ENCODE assay signal across 19 cellular contexts in genomic region chr2:126736133-126736874, GRCh38.
DNase-seq lines count a peak whose midpoint lies in the region; ATAC-seq and TF ChIP-seq lines count a peak whose summit lies in the region.
"Had no signal": no experiment of that assay in that cellular context is flagged by ENCODE, and none has a peak within 500 bp of the region (broad histone marks: within the 10 kb centered on the region; RNA-seq: fewer than 3 reads in every experiment).

No MANE protein-coding gene starts in this region.

- no peak overlapping the region for H3K4me3 ChIP-seq in AG09309 (ENCODE audit: control insufficient read depth, low read depth, low read length)
- no peak overlapping the region for H3K4me3 ChIP-seq in HL-60 (replicated peaks; ENCODE audit: insufficient read depth, low read length)
- H3K4me3 ChIP-seq in adrenal gland, result no peak overlapping the region
- H3K4me3 ChIP-seq: body of pancreas, left ventricle myocardium inferior, prostate gland had no signal

- intact Hi-C loops in adrenal gland (cut with DNase I), result no loop called here

- no peaks in the 10 kb centered on the region for H3K27me3 ChIP-seq in HL-60 (ENCODE audit: insufficient read depth, poor library complexity, severe bottlenecking)
- no peaks in the 10 kb centered on the region for H3K27me3 ChIP-seq in adrenal gland
- H3K27me3 ChIP-seq: body of pancreas had no signal

- no peaks in the 10 kb centered on the region; the same call in 1 of the 2 replicates for H3K27me3 Mint-ChIP-seq in WTC11 (ENCODE audit: low read depth)
- H3K27me3 Mint-ChIP-seq in activated CD4-positive, alpha-beta memory T cell treated with anti-CD3 and anti-CD28 coated beads, Interleukin-2, amount 10 ng/mL, durations not matched to agents 7 days and 5 days, result no peaks in the 10 kb centered on the region

- CTCF ChIA-PET in WTC11 (lab: Charles Lee), result no interaction called here
- CTCF ChIA-PET in activated CD4-positive, alpha-beta memory T cell treated with anti-CD3 and anti-CD28 coated beads, Interleukin-2, amount 10 ng/mL, durations not matched to agents 7 days and 5 days (lab: Charles Lee), result interaction anchor here (0.7 kb wide), 1 partner anchor 291 kb away, joined by 3 read pairs; no protein-coding TSS in a partner anchor

- no peaks in the 10 kb centered on the region for H3K4me1 ChIP-seq in adrenal gland (replicated peaks in 1 of 2)
- H3K4me1 ChIP-seq: body of pancreas, left ventricle myocardium inferior, prostate gland had no signal

- no peak overlapping the region for H3K27ac Mint-ChIP-seq in WTC11
- no peak overlapping the region for H3K27ac Mint-ChIP-seq in activated CD4-positive, alpha-beta memory T cell treated with anti-CD3 and anti-CD28 coated beads, Interleukin-2, amount 10 ng/mL, durations not matched to agents 7 days and 5 days

- peaks cover 9% of the 10 kb centered on the region for H3K9me3 Mint-ChIP-seq in WTC11
- H3K9me3 Mint-ChIP-seq in activated CD4-positive, alpha-beta memory T cell treated with anti-CD3 and anti-CD28 coated beads, Interleukin-2, amount 10 ng/mL, durations not matched to agents 7 days and 5 days, result no peaks in the 10 kb centered on the region
- H3K9me3 Mint-ChIP-seq: naive B cell had no signal

- no peaks in the 10 kb centered on the region for H3K4me1 Mint-ChIP-seq in WTC11
- H3K4me1 Mint-ChIP-seq in activated CD4-positive, alpha-beta memory T cell treated with anti-CD3 and anti-CD28 coated beads, Interleukin-2, amount 10 ng/mL, durations not matched to agents 7 days and 5 days, result peaks cover 3% of the 10 kb centered on the region

- WGBS in adrenal gland, 4 donors, result 60 to 75% (median 62%) methylated on average over 8 of the region's 8 CpGs

- no peak for TF ChIP-seq POLR2A in adrenal gland (IDR thresholded peaks at IDR 0.05)

- peak; percentile 1 for DNase-seq in AG09309 (ENCODE audit: low read depth)
- peak; percentile 71 to 84 for DNase-seq in HL-60 (ENCODE audit: low read depth in 1 of 2, low spot score in 1 of 2)
- no peak for DNase-seq in WTC11 (ENCODE audit: low spot score)
- DNase-seq in islet precursor cell, result peak; percentile 30
- no peak for DNase-seq in AG08396 (ENCODE audit: low spot score)
- no peak for DNase-seq in activated CD4-positive, alpha-beta memory T cell treated with anti-CD3 and anti-CD28 coated beads, Interleukin-2, amount 10 ng/mL, durations not matched to agents 7 days and 5 days
- DNase-seq in adrenal gland, result no peak
- DNase-seq in substantia nigra (lab: John Stamatoyannopoulos, UW), result no peak
- DNase-seq: activated CD8-positive, alpha-beta memory T cell treated with anti-CD3 and anti-CD28 coated beads, Interleukin-2, amount 50 U/mL, for 48 hours; activated naive CD4-positive, alpha-beta T cell treated with Interleukin-2 at 50 U/mL for 16 hours; body of pancreas; dermis blood vessel endothelial cell; left ventricle myocardium inferior; naive B cell; NCI-H1092; NK-92 treated with Interleukin-12 subunit alpha and Interleukin-12 subunit beta, amount 100 ng/mL, for 24 hours had no signal

- H3K36me3 Mint-ChIP-seq in WTC11, result 0 out of 2 replicates have a peak, but pooled peaks cover 2% of the 10 kb centered on the region
- H3K36me3 Mint-ChIP-seq in activated CD4-positive, alpha-beta memory T cell treated with anti-CD3 and anti-CD28 coated beads, Interleukin-2, amount 10 ng/mL, durations not matched to agents 7 days and 5 days (ENCODE audit: low read depth), result no peaks in the 10 kb centered on the region
- H3K36me3 Mint-ChIP-seq: naive B cell had no signal

- no peak for ATAC-seq in WTC11
- ATAC-seq: activated CD4-positive, CD25-positive, alpha-beta regulatory T cell treated with anti-CD3 and anti-CD28 coated beads, Interleukin-2, amount 50 U/mL, for 24 hours; body of pancreas; Right ventricle myocardium inferior had no signal

- no peaks in the 10 kb centered on the region for H3K9me3 ChIP-seq in adrenal gland (replicated peaks in 1 of 3)
- H3K9me3 ChIP-seq: body of pancreas, left ventricle myocardium inferior, prostate gland had no signal

- H3K27ac ChIP-seq in HL-60 (replicated peaks) (peak overlapping the region; percentile 58), adrenal gland (no peak overlapping the region), substantia nigra (ENCODE audit: low read depth, low read length, poor library complexity, severe bottlenecking) (no peak overlapping the region)
- H3K27ac ChIP-seq: body of pancreas, left ventricle myocardium inferior, prostate gland had no signal

- TF ChIP-seq CTCF in AG09309 (IDR thresholded peaks at IDR 0.05; ENCODE audit: control insufficient read depth, insufficient read depth, low read depth, low read length, missing control alignments) (no peak), HL-60 (IDR thresholded peaks at IDR 0.05; ENCODE audit: insufficient read depth, low read length) (no peak), WTC11 (IDR thresholded peaks at IDR 0.05) (no peak), adrenal gland (IDR thresholded peaks at IDR 0.05) (no peak)

- POLR2A ChIA-PET in WTC11 (lab: Charles Lee), result no interaction called here
- POLR2A ChIA-PET in activated CD4-positive, alpha-beta memory T cell treated with anti-CD3 and anti-CD28 coated beads, Interleukin-2, amount 10 ng/mL, durations not matched to agents 7 days and 5 days (lab: Charles Lee), result no interaction called here

- no peak overlapping the region for H3K4me3 Mint-ChIP-seq in WTC11
- H3K4me3 Mint-ChIP-seq in activated CD4-positive, alpha-beta memory T cell treated with anti-CD3 and anti-CD28 coated beads, Interleukin-2, amount 10 ng/mL, durations not matched to agents 7 days and 5 days, result no peak overlapping the region
- H3K4me3 Mint-ChIP-seq: naive B cell had no signal

- H3K36me3 ChIP-seq in adrenal gland (replicated peaks in 1 of 2), result no peaks in the 10 kb centered on the region
- H3K36me3 ChIP-seq: left ventricle myocardium inferior, prostate gland had no signal

TF ChIP-seq in WTC11, 78 proteins besides CTCF, POLR2A, EP300 and RAD21:
- TF ChIP-seq NR1H2 (CRISPR knock-in tag; IDR thresholded peaks at IDR 0.05) (no peak), NFYB (CRISPR knock-in tag; conservative IDR thresholded peaks at IDR 0.05; ENCODE audit: low read depth) (no peak), GABPB1 (CRISPR knock-in tag; IDR thresholded peaks at IDR 0.05) (peak; percentile 58), ZBTB43 (CRISPR knock-in tag; IDR thresholded peaks at IDR 0.05) (no peak), TEAD4 (CRISPR knock-in tag; IDR thresholded peaks at IDR 0.05) (no peak)
- TF ChIP-seq, protein P1, sequence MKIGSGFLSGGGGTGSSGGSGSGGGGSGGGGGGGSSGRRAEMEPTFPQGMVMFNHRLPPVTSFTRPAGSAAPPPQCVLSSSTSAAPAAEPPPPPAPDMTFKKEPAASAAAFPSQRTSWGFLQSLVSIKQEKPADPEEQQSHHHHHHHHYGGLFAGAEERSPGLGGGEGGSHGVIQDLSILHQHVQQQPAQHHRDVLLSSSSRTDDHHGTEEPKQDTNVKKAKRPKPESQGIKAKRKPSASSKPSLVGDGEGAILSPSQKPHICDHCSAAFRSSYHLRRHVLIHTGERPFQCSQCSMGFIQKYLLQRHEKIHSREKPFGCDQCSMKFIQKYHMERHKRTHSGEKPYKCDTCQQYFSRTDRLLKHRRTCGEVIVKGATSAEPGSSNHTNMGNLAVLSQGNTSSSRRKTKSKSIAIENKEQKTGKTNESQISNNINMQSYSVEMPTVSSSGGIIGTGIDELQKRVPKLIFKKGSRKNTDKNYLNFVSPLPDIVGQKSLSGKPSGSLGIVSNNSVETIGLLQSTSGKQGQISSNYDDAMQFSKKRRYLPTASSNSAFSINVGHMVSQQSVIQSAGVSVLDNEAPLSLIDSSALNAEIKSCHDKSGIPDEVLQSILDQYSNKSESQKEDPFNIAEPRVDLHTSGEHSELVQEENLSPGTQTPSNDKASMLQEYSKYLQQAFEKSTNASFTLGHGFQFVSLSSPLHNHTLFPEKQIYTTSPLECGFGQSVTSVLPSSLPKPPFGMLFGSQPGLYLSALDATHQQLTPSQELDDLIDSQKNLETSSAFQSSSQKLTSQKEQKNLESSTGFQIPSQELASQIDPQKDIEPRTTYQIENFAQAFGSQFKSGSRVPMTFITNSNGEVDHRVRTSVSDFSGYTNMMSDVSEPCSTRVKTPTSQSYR (CRISPR knock-in tag; IDR thresholded peaks at IDR 0.05), result no peak
TF ChIP-seq in WTC11: peak in this region for 1.

Comparison
In these comparisons a context has a peak if more than half of its experiments do, and no peak if none do; other contexts are left out.
1. DNase-seq: peak in AG09309 (single experiment), HL-60 (2 of 2) and islet precursor cell (single experiment); none in WTC11 (single experiment), AG08396 (single experiment), activated CD4-positive, alpha-beta memory T cell treated with anti-CD3 and anti-CD28 coated beads, Interleukin-2, amount 10 ng/mL, durations not matched to agents 7 days and 5 days (single experiment), adrenal gland (0 of 7) and substantia nigra (0 of 49).